8 cellular contexts compared by ENCODE assay signal in the genomic region with DNA sequence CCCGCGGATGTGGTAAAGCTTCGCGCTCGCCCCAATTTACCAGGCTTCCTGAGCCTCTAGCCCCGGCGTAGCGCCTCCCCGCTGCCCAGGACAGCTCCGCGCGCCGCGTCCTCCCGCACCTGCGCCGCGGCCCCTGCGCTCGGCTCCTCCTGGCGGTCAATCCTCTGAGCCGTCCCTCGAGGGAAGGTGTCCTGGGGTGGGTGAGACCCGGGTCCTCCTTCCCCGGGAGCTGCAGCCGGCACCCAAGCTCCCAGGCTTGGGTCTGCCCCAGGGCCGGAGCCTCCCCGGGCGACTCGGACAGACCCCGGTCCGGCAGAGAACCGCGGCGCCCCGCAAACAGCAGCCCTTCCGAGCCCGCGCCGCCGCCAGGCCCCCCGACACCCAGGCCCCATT. TPM values are rescaled to one million over a fixed set of nuclear protein-coding genes. Genes with fewer than 3 reads are reported as not detected.
DNase-seq lines count a peak whose midpoint lies in the region; ATAC-seq, FAIRE-seq and TF ChIP-seq lines count a peak whose summit lies in the region.

No MANE protein-coding gene starts in this region.

- H3K4me3 Mint-ChIP-seq in astrocyte (ENCODE audit: unreplicated experiment) = peak overlapping the region; percentile 97

- H3K36me3 ChIP-seq in HUES6 (ENCODE audit: control insufficient read depth, insufficient read depth, low read length) (no peaks in the 10 kb centered on the region), astrocyte (ENCODE audit: insufficient read depth, low read length) (no peaks in the 10 kb centered on the region), iPS-20b (ENCODE audit: insufficient read depth, low read depth, low read length) (no peaks in the 10 kb centered on the region)

- peak; percentile 16 for TF ChIP-seq CTCF in astrocyte (IDR thresholded peaks at IDR 0.05; ENCODE audit: insufficient read depth, low read depth, low read length)

- H3K9me3 ChIP-seq in HUES6 (ENCODE audit: control insufficient read depth, insufficient read depth, low read depth, low read length) (peaks cover 6% of the 10 kb centered on the region; the same call in 1 of the 2 replicates), astrocyte (ENCODE audit: insufficient read depth, low read depth, low read length) (no peaks in the 10 kb centered on the region), iPS-20b (ENCODE audit: insufficient read depth, low read depth, low read length) (no peaks in the 10 kb centered on the region)

- FAIRE-seq in astrocyte (lab: Jason Lieb, UNC) = no peak

- H3K9ac ChIP-seq in HUES6 (ENCODE audit: low read length) (peak overlapping the region; percentile 70), astrocyte (ENCODE audit: low read length) (peak overlapping the region; percentile 86), iPS-20b (ENCODE audit: low read depth, low read length) (peak overlapping the region; percentile 66; the same call in 1 of the 2 replicates)

- ATAC-seq in GM21390 (IDR thresholded peaks at IDR 0.05; ENCODE audit: unreplicated experiment) = peak; percentile 44

- no peak overlapping the region for H3K27ac Mint-ChIP-seq in astrocyte (ENCODE audit: unreplicated experiment)

- H3K4me1 Mint-ChIP-seq in astrocyte (ENCODE audit: low read depth, unreplicated experiment) = peaks cover 35% of the 10 kb centered on the region

- peaks cover 39% of the 10 kb centered on the region for H3K27me3 ChIP-seq in HUES6 (ENCODE audit: control insufficient read depth, insufficient read depth, low read length)
- no peaks in the 10 kb centered on the region for H3K27me3 ChIP-seq in astrocyte (ENCODE audit: insufficient read depth, low read length)
- peaks cover 48% of the 10 kb centered on the region for H3K27me3 ChIP-seq in iPS-20b (ENCODE audit: insufficient read depth, low read length)

- peaks cover 10% of the 10 kb centered on the region for H4K20me1 ChIP-seq in astrocyte (ENCODE audit: insufficient read depth, low read length)

- H3K27me3 Mint-ChIP-seq in astrocyte (ENCODE audit: low read depth, unreplicated experiment) = peaks cover 2% of the 10 kb centered on the region

- peak overlapping the region; percentile 93 for H3K4me2 ChIP-seq in astrocyte (ENCODE audit: low read length)

- peak; percentile 78 for DNase-seq in EH (ENCODE audit: low read depth)
- DNase-seq in T-helper 22 cell (ENCODE audit: low read depth) = peak; percentile 63
- no peak for DNase-seq in astrocyte (ENCODE audit: low read depth)
- peak; percentile 64 to 71 for DNase-seq in stimulated activated CD4-positive, alpha-beta T cell treated with anti-CD3 and anti-CD28 coated beads, Interleukin-12 subunit alpha, Interleukin-12 subunit beta, amount 100 ng/mL, for 24 hours (ENCODE audit: low read depth in 2 of 2)
- DNase-seq in cortex of kidney (lab: John Stamatoyannopoulos, UW) = no peak

- H3K4me1 ChIP-seq in HUES6 (ENCODE audit: control insufficient read depth, insufficient read depth, low read length) = peaks cover 31% of the 10 kb centered on the region
- peaks cover 32% of the 10 kb centered on the region for H3K4me1 ChIP-seq in astrocyte (ENCODE audit: insufficient read depth, low read length)
- peaks cover 16% of the 10 kb centered on the region for H3K4me1 ChIP-seq in iPS-20b (ENCODE audit: insufficient read depth, low read length)

- H3K4me3 ChIP-seq in HUES6 (ENCODE audit: low read depth, low read length) = peak overlapping the region; percentile 86
- H3K4me3 ChIP-seq in astrocyte (ENCODE audit: insufficient read depth, low read depth, low read length) = peak overlapping the region; percentile 75
- H3K4me3 ChIP-seq in iPS-20b (ENCODE audit: low read length) = peak overlapping the region; percentile 73

- H3K27ac ChIP-seq in HUES6 (ENCODE audit: low read depth, low read length) = peak overlapping the region; percentile 19; the same call in 1 of the 2 replicates
- H3K27ac ChIP-seq in astrocyte (ENCODE audit: low read depth, low read length) = peak overlapping the region; percentile 75
- H3K27ac ChIP-seq in iPS-20b (ENCODE audit: low read length) = no peak overlapping the region

- peaks cover 3% of the 10 kb centered on the region for H3K36me3 Mint-ChIP-seq in astrocyte (ENCODE audit: low read depth, unreplicated experiment)

- H3K9me3 Mint-ChIP-seq in astrocyte (ENCODE audit: unreplicated experiment) = no peaks in the 10 kb centered on the region

- H3K79me2 ChIP-seq in astrocyte (ENCODE audit: insufficient read depth, low read length) = peaks cover 54% of the 10 kb centered on the region

- H2AFZ ChIP-seq in astrocyte (ENCODE audit: low read depth, low read length) = peak overlapping the region; percentile 12

RNA-seq across cellular contexts. Expression of a gene that starts 0.5 kb away (rescaled TPM):
- 51.6 and 62.9 TPM in 2 replicates for total RNA-seq in astrocyte

Comparison
In these comparisons a context has a peak if more than half of its experiments do, and no peak if none do; other contexts are left out.
1. DNase-seq: peak in EH (single experiment), T-helper 22 cell (single experiment) and stimulated activated CD4-positive, alpha-beta T cell treated with anti-CD3 and anti-CD28 coated beads, Interleukin-12 subunit alpha, Interleukin-12 subunit beta, amount 100 ng/mL, for 24 hours (2 of 2); none in astrocyte (single experiment) and cortex of kidney (single experiment).
2. Peak in every context shown above with its lines, with median percentiles within 50 percentile points of each other: H3K4me3 ChIP-seq and H3K9ac ChIP-seq.